ENCODE assay signal across 24 cellular contexts in the genomic region with DNA sequence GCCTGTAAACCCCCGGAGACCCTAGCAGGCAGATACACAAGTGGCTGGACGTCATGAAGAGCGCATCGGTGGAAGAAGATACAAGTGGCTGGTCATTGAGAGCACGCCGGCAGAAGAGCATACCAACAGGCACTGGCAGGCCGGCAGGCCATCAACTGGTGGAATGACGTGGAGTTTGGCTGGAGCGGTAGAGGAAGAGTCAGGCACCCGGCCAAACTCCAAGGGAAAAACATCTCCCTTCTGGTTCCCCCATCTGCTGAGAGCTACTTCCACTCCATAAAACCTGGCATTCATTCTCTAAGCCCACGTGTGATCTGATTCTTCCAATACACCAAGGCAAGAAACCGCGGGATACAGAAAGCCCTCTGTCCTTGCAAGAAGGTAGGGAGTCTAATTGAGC.
"Had no signal": no experiment of that assay in that cellular context is flagged by ENCODE, and none has a peak within 500 bp of the region (broad histone marks: within the 10 kb centered on the region; RNA-seq: fewer than 3 reads in every experiment).

No MANE protein-coding gene starts in this region.

- H3K4me1 ChIP-seq: gastrocnemius medialis, pancreas, prostate gland, right atrium auricular region, stomach, thyroid gland had no signal

- H3K4me1 Mint-ChIP-seq: memory B cell; naive B cell; neural crest cell; stimulated activated effector memory CD8-positive, alpha-beta T cell treated with anti-CD3 and anti-CD28 coated beads, Interleukin-12 subunit alpha, Interleukin-12 subunit beta, amount 100 ng/mL, for 72 hours had no signal

- ATAC-seq: gastrocnemius medialis; left ventricle myocardium superior; natural killer cell treated with Interleukin-12 subunit alpha and Interleukin-12 subunit beta and Interleukin-15 and Interleukin-18, amount 100 ng/mL, for 72 hours; pancreas; sciatic nerve; stimulated activated effector memory CD8-positive, alpha-beta T cell treated with anti-CD3 and anti-CD28 coated beads, Interleukin-12 subunit alpha, Interleukin-12 subunit beta, amount 100 ng/mL, for 72 hours had no signal

- H3K4me2 ChIP-seq: smooth muscle cell had no signal

- DNase-seq: effector CD4-positive, alpha-beta T cell; gastrocnemius medialis; head of caudate nucleus; left ventricle myocardium superior; naive B cell; pancreas; stimulated activated CD4-positive, alpha-beta T cell treated with anti-CD3 and anti-CD28 coated beads, Interleukin-12 subunit alpha, Interleukin-12 subunit beta, amount 100 ng/mL, for 4 hours; stimulated activated CD4-positive, alpha-beta T cell treated with anti-CD3 and anti-CD28 coated beads, Interleukin-1b, Interleukin-23, amount 100 ng/mL, for 48 hours; stimulated activated CD4-positive, alpha-beta T cell treated with anti-CD3 and anti-CD28 coated beads, Interleukin-4, amount 100 ng/mL, for 24 hours; stimulated activated naive CD4-positive, alpha-beta T cell treated with Interleukin-2 at 50 U/mL for 16 hours; stomach; thyroid gland; trophoblast cell had no signal

- H3K4me3 Mint-ChIP-seq: memory B cell; naive B cell; natural killer cell treated with Interleukin-12 subunit alpha and Interleukin-12 subunit beta and Interleukin-15 and Interleukin-18, amount 100 ng/mL, for 72 hours; neural crest cell; stimulated activated effector memory CD8-positive, alpha-beta T cell treated with anti-CD3 and anti-CD28 coated beads, Interleukin-12 subunit alpha, Interleukin-12 subunit beta, amount 100 ng/mL, for 72 hours had no signal

- H3K36me3 Mint-ChIP-seq: naive B cell; stimulated activated effector memory CD8-positive, alpha-beta T cell treated with anti-CD3 and anti-CD28 coated beads, Interleukin-12 subunit alpha, Interleukin-12 subunit beta, amount 100 ng/mL, for 72 hours had no signal

- H3K27ac ChIP-seq: dorsolateral prefrontal cortex, gastrocnemius medialis, neutrophil, pancreas, prostate gland, right atrium auricular region, stomach, thyroid gland had no signal

- H3K27me3 Mint-ChIP-seq: memory B cell; naive B cell; natural killer cell treated with Interleukin-12 subunit alpha and Interleukin-12 subunit beta and Interleukin-15 and Interleukin-18, amount 100 ng/mL, for 72 hours had no signal

- H3K27me3 ChIP-seq: dorsolateral prefrontal cortex, gastrocnemius medialis, neutrophil, pancreas, right atrium auricular region, stomach, thyroid gland had no signal

- H3K27ac Mint-ChIP-seq: memory B cell; naive B cell; natural killer cell treated with Interleukin-12 subunit alpha and Interleukin-12 subunit beta and Interleukin-15 and Interleukin-18, amount 100 ng/mL, for 72 hours; stimulated activated effector memory CD8-positive, alpha-beta T cell treated with anti-CD3 and anti-CD28 coated beads, Interleukin-12 subunit alpha, Interleukin-12 subunit beta, amount 100 ng/mL, for 72 hours had no signal

- H3K36me3 ChIP-seq: gastrocnemius medialis, neutrophil, pancreas, prostate gland, right atrium auricular region, stomach, thyroid gland had no signal

- H3K4me3 ChIP-seq: dorsolateral prefrontal cortex, gastrocnemius medialis, lung, pancreas, prostate gland, right atrium auricular region, smooth muscle cell, stomach, thyroid gland had no signal
